8 cellular contexts compared by ENCODE assay signal in the genomic region with DNA sequence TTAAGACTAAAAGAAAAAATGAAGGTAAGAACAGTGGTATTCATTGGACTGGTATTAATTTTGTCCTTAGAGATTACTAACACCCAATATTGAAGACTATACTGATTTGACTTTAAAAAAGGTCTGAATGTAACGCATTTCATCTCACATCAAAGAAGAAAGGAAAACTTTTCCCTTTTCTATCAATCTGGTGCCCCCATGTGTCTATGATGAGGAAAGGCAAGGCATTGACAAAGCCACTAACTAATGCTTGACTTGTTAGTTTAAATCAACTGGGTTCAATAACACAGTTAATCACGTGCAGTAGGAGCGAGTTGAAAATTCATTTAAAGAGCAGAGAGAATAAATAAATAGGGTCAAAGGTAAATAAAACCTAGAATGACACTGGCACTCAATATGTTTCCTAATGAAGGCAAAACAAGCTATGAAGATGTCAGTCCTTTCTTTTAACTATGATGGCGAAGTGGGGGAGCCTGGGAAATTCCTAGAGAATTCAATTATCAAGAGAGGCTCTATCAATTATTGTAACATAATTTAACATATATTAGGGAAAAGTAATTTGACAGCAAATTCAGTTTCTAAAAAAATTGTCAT.
DNase-seq lines count a peak whose midpoint lies in the region; ATAC-seq, FAIRE-seq and TF ChIP-seq lines count a peak whose summit lies in the region.

No MANE protein-coding gene starts in this region.

- peak in 1 of 8 donors; percentile 25 for ATAC-seq in heart right ventricle
- no peak for ATAC-seq in HG02759 (IDR thresholded peaks at IDR 0.05; ENCODE audit: unreplicated experiment)

- H3K36me3 ChIP-seq in heart right ventricle (peaks cover 0 to 60% (median 0%) of the 10 kb centered on the region in 9 donors), suprapubic skin (no peaks in the 10 kb centered on the region)

- H3K4me1 ChIP-seq in heart right ventricle, result peaks cover 0 to 10% (median 3%) of the 10 kb centered on the region in 9 donors
- no peaks in the 10 kb centered on the region for H3K4me1 ChIP-seq in suprapubic skin

- H3K4me3 ChIP-seq in heart right ventricle (no peak overlapping the region), suprapubic skin (no peak overlapping the region)

- TF ChIP-seq CTCF in heart right ventricle (IDR thresholded peaks at IDR 0.05) (peak; percentile 19 to 73 (median 63)), suprapubic skin (IDR thresholded peaks at IDR 0.05) (peak; percentile 37 to 54)

- no peak for TF ChIP-seq POLR2A in suprapubic skin (IDR thresholded peaks at IDR 0.05)

- TF ChIP-seq RAD21 in Ishikawa (IDR thresholded peaks at IDR 0.05; ENCODE audit: low read depth), result peak; percentile 75

- WGBS in heart right ventricle, 2 donors, result 39 to 61% methylated on average over 4 of the region's 4 CpGs
- 47% methylated on average over 4 of the region's 4 CpGs for WGBS in suprapubic skin

- peak; percentile 26 for DNase-seq in EL
- DNase-seq in heart right ventricle, result no peak
- no peak for DNase-seq in suprapubic skin (ENCODE audit: low spot score in 2 of 2)
- no peak for DNase-seq in activated CD8-positive, alpha-beta memory T cell treated with anti-CD3 and anti-CD28 coated beads for 24 hours
- no peak for DNase-seq in activated CD4-positive, CD25-positive, alpha-beta regulatory T cell treated with anti-CD3 and anti-CD28 coated beads, Interleukin-2, amount 50 U/mL, for 72 hours

- H3K27me3 ChIP-seq in heart right ventricle (no peaks in the 10 kb centered on the region), suprapubic skin (no peaks in the 10 kb centered on the region)

- intact Hi-C loops in heart right ventricle (cut with DNase I), result loop anchor here in 8 of 10 donors (5.0 to 10.0 kb wide), 9 partner anchors 91 to 229 kb away; no protein-coding TSS in a partner anchor

- H3K9me3 ChIP-seq in heart right ventricle (peaks cover 0 to 16% (median 5%) of the 10 kb centered on the region in 11 donors), suprapubic skin (no peaks in the 10 kb centered on the region)

- H3K27ac ChIP-seq in heart right ventricle (no peak overlapping the region), suprapubic skin (no peak overlapping the region)

- TF ChIP-seq EP300 in Ishikawa (IDR thresholded peaks at IDR 0.05; ENCODE audit: borderline replicate concordance) (no peak), suprapubic skin (IDR thresholded peaks at IDR 0.05) (no peak)

- peak; percentile 23 for FAIRE-seq in TTC549 (lab: Jason Lieb, UNC)

TF ChIP-seq in Ishikawa, 13 proteins besides CTCF, POLR2A, EP300 and RAD21:
- TF ChIP-seq YY1 (IDR thresholded peaks at IDR 0.05; ENCODE audit: low read depth) (no peak), TAF1 (IDR thresholded peaks at IDR 0.05; ENCODE audit: low read depth) (no peak), ZBTB7A (IDR thresholded peaks at IDR 0.05; ENCODE audit: low read depth) (no peak), CREB1 (IDR thresholded peaks at IDR 0.05; ENCODE audit: low read depth) (no peak), TEAD4 (IDR thresholded peaks at IDR 0.05) (no peak), TCF12 (IDR thresholded peaks at IDR 0.05; ENCODE audit: low read depth) (no peak), EGR1 (IDR thresholded peaks at IDR 0.05) (no peak), FOXM1 (IDR thresholded peaks at IDR 0.05; ENCODE audit: borderline replicate concordance, low read depth) (no peak), CEBPB (IDR thresholded peaks at IDR 0.05) (no peak), NFIC (IDR thresholded peaks at IDR 0.05) (no peak)
- TF ChIP-seq, protein P1, sequence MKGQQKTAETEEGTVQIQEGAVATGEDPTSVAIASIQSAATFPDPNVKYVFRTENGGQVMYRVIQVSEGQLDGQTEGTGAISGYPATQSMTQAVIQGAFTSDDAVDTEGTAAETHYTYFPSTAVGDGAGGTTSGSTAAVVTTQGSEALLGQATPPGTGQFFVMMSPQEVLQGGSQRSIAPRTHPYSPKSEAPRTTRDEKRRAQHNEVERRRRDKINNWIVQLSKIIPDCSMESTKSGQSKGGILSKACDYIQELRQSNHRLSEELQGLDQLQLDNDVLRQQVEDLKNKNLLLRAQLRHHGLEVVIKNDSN (IDR thresholded peaks at IDR 0.05), result no peak
- TF ChIP-seq, protein P2, sequence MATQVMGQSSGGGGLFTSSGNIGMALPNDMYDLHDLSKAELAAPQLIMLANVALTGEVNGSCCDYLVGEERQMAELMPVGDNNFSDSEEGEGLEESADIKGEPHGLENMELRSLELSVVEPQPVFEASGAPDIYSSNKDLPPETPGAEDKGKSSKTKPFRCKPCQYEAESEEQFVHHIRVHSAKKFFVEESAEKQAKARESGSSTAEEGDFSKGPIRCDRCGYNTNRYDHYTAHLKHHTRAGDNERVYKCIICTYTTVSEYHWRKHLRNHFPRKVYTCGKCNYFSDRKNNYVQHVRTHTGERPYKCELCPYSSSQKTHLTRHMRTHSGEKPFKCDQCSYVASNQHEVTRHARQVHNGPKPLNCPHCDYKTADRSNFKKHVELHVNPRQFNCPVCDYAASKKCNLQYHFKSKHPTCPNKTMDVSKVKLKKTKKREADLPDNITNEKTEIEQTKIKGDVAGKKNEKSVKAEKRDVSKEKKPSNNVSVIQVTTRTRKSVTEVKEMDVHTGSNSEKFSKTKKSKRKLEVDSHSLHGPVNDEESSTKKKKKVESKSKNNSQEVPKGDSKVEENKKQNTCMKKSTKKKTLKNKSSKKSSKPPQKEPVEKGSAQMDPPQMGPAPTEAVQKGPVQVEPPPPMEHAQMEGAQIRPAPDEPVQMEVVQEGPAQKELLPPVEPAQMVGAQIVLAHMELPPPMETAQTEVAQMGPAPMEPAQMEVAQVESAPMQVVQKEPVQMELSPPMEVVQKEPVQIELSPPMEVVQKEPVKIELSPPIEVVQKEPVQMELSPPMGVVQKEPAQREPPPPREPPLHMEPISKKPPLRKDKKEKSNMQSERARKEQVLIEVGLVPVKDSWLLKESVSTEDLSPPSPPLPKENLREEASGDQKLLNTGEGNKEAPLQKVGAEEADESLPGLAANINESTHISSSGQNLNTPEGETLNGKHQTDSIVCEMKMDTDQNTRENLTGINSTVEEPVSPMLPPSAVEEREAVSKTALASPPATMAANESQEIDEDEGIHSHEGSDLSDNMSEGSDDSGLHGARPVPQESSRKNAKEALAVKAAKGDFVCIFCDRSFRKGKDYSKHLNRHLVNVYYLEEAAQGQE (IDR thresholded peaks at IDR 0.05; ENCODE audit: low read depth), result no peak
- TF ChIP-seq, protein P3, sequence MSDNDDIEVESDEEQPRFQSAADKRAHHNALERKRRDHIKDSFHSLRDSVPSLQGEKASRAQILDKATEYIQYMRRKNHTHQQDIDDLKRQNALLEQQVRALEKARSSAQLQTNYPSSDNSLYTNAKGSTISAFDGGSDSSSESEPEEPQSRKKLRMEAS (IDR thresholded peaks at IDR 0.05), result no peak
